Comparison of ENCODE assay signal across 8 cellular contexts in genomic region chr1:155017021-155017945, GRCh38. TPM values are rescaled to one million over a fixed set of nuclear protein-coding genes. Genes with fewer than 3 reads are reported as not detected.
DNase-seq lines count a peak whose midpoint lies in the region; ATAC-seq and TF ChIP-seq lines count a peak whose summit lies in the region.

No MANE protein-coding gene starts in this region.

- H3K9me3 ChIP-seq in MM.1S (replicated peaks; ENCODE audit: insufficient read depth, low read length) = no peaks in the 10 kb centered on the region
- no peaks in the 10 kb centered on the region for H3K9me3 ChIP-seq in parathyroid adenoma (ENCODE audit: control insufficient read depth, low read length)
- no peaks in the 10 kb centered on the region for H3K9me3 ChIP-seq in thyroid gland

- H3K36me3 ChIP-seq in MM.1S (replicated peaks; ENCODE audit: insufficient read depth, low read length) (no peaks in the 10 kb centered on the region; the same call in 1 of the 2 replicates), parathyroid adenoma (ENCODE audit: control insufficient read depth, insufficient read depth, low read length) (no peaks in the 10 kb centered on the region), thyroid gland (peaks cover 19 to 22% of the 10 kb centered on the region in 2 donors)

- peak overlapping the region; percentile 57 for H3K4me3 Mint-ChIP-seq in activated naive CD8-positive, alpha-beta T cell treated with anti-CD3 and anti-CD28 coated beads for 36 hours

- H3K27me3 Mint-ChIP-seq in activated naive CD8-positive, alpha-beta T cell treated with anti-CD3 and anti-CD28 coated beads for 36 hours = peaks cover 6% of the 10 kb centered on the region

- H3K27ac ChIP-seq in MM.1S (ENCODE audit: low read length) (peak overlapping the region; percentile 74; the same call in 1 of the 2 replicates), parathyroid adenoma (peak overlapping the region; percentile 54), thyroid gland (peak overlapping the region; percentile 81 to 90 (median 89))

- H3K4me2 ChIP-seq in MM.1S (ENCODE audit: low read depth, low read length) = peak overlapping the region; percentile 75
- H3K4me2 ChIP-seq in parathyroid adenoma (ENCODE audit: low read length) = peak overlapping the region; percentile 80

- intact Hi-C loops in Right ventricle myocardium superior (cut with DNase I) = loop anchor here (5.0 to 10.0 kb wide), 2 partner anchors 45 to 112 kb away; partner anchors contain the start of genes CKS1B and SHC1
- intact Hi-C loops in thyroid gland (cut with DNase I) = no loop called here

- TF ChIP-seq CTCF in MM.1S (IDR thresholded peaks at IDR 0.05; ENCODE audit: low read length) (peak; percentile 100), parathyroid adenoma (IDR thresholded peaks at IDR 0.05) (peak; percentile 93), thyroid gland (IDR thresholded peaks at IDR 0.05) (peak; percentile 94 to 99 (median 97))

- H3K4me1 ChIP-seq in MM.1S (ENCODE audit: low read length) (peaks cover 30% of the 10 kb centered on the region), parathyroid adenoma (peaks cover 22% of the 10 kb centered on the region), thyroid gland (peaks cover 31 to 50% of the 10 kb centered on the region in 2 donors)

- ATAC-seq in Right ventricle myocardium superior (ENCODE audit: poor library complexity) = peak; percentile 94

- H3K9me3 Mint-ChIP-seq in activated naive CD8-positive, alpha-beta T cell treated with anti-CD3 and anti-CD28 coated beads for 36 hours = no peaks in the 10 kb centered on the region

- 10 to 13% methylated on average over 17 to 24 of the region's 49 CpGs for WGBS in thyroid gland, 2 donors

- DNase-seq in ELF-1 (ENCODE audit: low read depth, low spot score) (peak; percentile 99), GOT3 (lab: John Stamatoyannopoulos, UW) (peak; percentile 56), MM.1S (peak; percentile 87), SKM-1 treated with dmso at 0.1 percent for 144 hours (lab: John Stamatoyannopoulos, UW; ENCODE audit: unreplicated experiment) (peak; percentile 85), Right ventricle myocardium superior (peak; percentile 94), thyroid gland (peak; percentile 93 to 97)
- DNase-seq in activated naive CD8-positive, alpha-beta T cell treated with anti-CD3 and anti-CD28 coated beads for 36 hours = peak; percentile 93

- no peaks in the 10 kb centered on the region for H4K20me1 ChIP-seq in MM.1S (ENCODE audit: insufficient read depth, low read length)

- H3K9me2 ChIP-seq in MM.1S (replicated peaks; ENCODE audit: insufficient read depth, low read length) = no peaks in the 10 kb centered on the region

- H3K36me3 Mint-ChIP-seq in activated naive CD8-positive, alpha-beta T cell treated with anti-CD3 and anti-CD28 coated beads for 36 hours = peaks cover 4% of the 10 kb centered on the region

- H3K79me2 ChIP-seq in MM.1S (ENCODE audit: low read length) (peaks cover 7% of the 10 kb centered on the region; the same call in 1 of the 2 replicates), parathyroid adenoma (no peaks in the 10 kb centered on the region)

- peak overlapping the region; percentile 53 for H3K4me3 ChIP-seq in MM.1S (ENCODE audit: low read length)
- H3K4me3 ChIP-seq in parathyroid adenoma (ENCODE audit: low read depth, low read length) = peak overlapping the region; percentile 38
- H3K4me3 ChIP-seq in thyroid gland (replicated peaks in 1 of 3) = peak overlapping the region in 1 of 3 donors; percentile 20

- peak overlapping the region; percentile 42; the same call in 1 of the 2 replicates for H3K9ac ChIP-seq in MM.1S (ENCODE audit: low read length)
- no peak overlapping the region for H3K9ac ChIP-seq in parathyroid adenoma

- H3K27me3 ChIP-seq in MM.1S (replicated peaks; ENCODE audit: insufficient read depth, low read length) = no peaks in the 10 kb centered on the region
- H3K27me3 ChIP-seq in parathyroid adenoma (ENCODE audit: control insufficient read depth, insufficient read depth, low read length) = no peaks in the 10 kb centered on the region
- H3K27me3 ChIP-seq in thyroid gland = no peaks in the 10 kb centered on the region

- peak overlapping the region; percentile 49 for H2AFZ ChIP-seq in MM.1S (ENCODE audit: low read length)
- peak overlapping the region; percentile 50 for H2AFZ ChIP-seq in parathyroid adenoma

- H3F3A ChIP-seq in MM.1S (ENCODE audit: insufficient read depth, low read length) = peaks cover 38% of the 10 kb centered on the region

- H3K4me1 Mint-ChIP-seq in activated naive CD8-positive, alpha-beta T cell treated with anti-CD3 and anti-CD28 coated beads for 36 hours = peaks cover 37% of the 10 kb centered on the region

- H3K27ac Mint-ChIP-seq in activated naive CD8-positive, alpha-beta T cell treated with anti-CD3 and anti-CD28 coated beads for 36 hours = peak overlapping the region; percentile 13

- TF ChIP-seq POLR2A in thyroid gland (IDR thresholded peaks at IDR 0.05) = peak in 1 of 2 donors; percentile 64

RNA-seq across cellular contexts. Expression of gene ZBTB7B, which starts 14.7 kb away (rescaled TPM):
- total RNA-seq in activated naive CD8-positive, alpha-beta T cell treated with anti-CD3 and anti-CD28 coated beads for 36 hours = 10 to 100 TPM; 14.1 to 14.4 TPM
- total RNA-seq in Right ventricle myocardium superior (44.1 TPM), thyroid gland (10 to 100 TPM; 35.7 to 89.8 (median 47.3) TPM)

RNA-seq across cellular contexts. Expression of gene DCST2, which starts 16.3 kb away (rescaled TPM):
- total RNA-seq in activated naive CD8-positive, alpha-beta T cell treated with anti-CD3 and anti-CD28 coated beads for 36 hours = under 1 TPM; 0.20 to 0.31 TPM
- total RNA-seq in Right ventricle myocardium superior (0.16 TPM), thyroid gland (1 to 10 TPM in 1 of 4 donors, under 1 TPM in 2, not detected in 1; 0.33 to 4.2 (median 0.50) TPM)

RNA-seq across cellular contexts. Expression of gene DCST1, which starts 16.3 kb away (rescaled TPM):
- not detected for total RNA-seq in activated naive CD8-positive, alpha-beta T cell treated with anti-CD3 and anti-CD28 coated beads for 36 hours
- total RNA-seq in Right ventricle myocardium superior (not detected), thyroid gland (under 1 TPM in 1 of 4 donors, not detected in 3; 0.24 TPM)

RNA-seq across cellular contexts. Expression of gene LENEP, which starts 23.9 kb away (rescaled TPM):
- under 1 TPM in 1 of 2 experiments, not detected in 1; 0.66 TPM for total RNA-seq in activated naive CD8-positive, alpha-beta T cell treated with anti-CD3 and anti-CD28 coated beads for 36 hours
- total RNA-seq in Right ventricle myocardium superior (not detected), thyroid gland (not detected)

RNA-seq across cellular contexts. Expression of gene ADAM15, which starts 33.8 kb away (rescaled TPM):
- 10 to 100 TPM; 31.6 to 32.5 TPM for total RNA-seq in activated naive CD8-positive, alpha-beta T cell treated with anti-CD3 and anti-CD28 coated beads for 36 hours
- total RNA-seq in Right ventricle myocardium superior = 77.6 TPM
- 10 to 100 TPM; 51.3 to 75.5 (median 65.6) TPM for total RNA-seq in thyroid gland
